ENCODE assay signal across 10 cellular contexts in genomic region chr10:127976286-127976685, GRCh38.
DNase-seq lines count a peak whose midpoint lies in the region; ATAC-seq and TF ChIP-seq lines count a peak whose summit lies in the region.
"Had no signal": no experiment of that assay in that cellular context is flagged by ENCODE, and none has a peak within 500 bp of the region (broad histone marks: within the 10 kb centered on the region; RNA-seq: fewer than 3 reads in every experiment).

No MANE protein-coding gene starts in this region.

- 27% methylated on average over 7 of the region's 7 CpGs for WGBS in smooth muscle cell (ENCODE audit: low lambda C conversion rate)

- no peaks in the 10 kb centered on the region for H3K36me3 ChIP-seq in PC-9 (ENCODE audit: low read depth)
- no peaks in the 10 kb centered on the region for H3K36me3 ChIP-seq in duodenal mucosa (ENCODE audit: control insufficient read depth in 1 of 2, insufficient read depth in 2 of 2, low read length in 2 of 2)
- H3K36me3 ChIP-seq in smooth muscle cell (ENCODE audit: low read depth) = no peaks in the 10 kb centered on the region

- H3K27ac ChIP-seq in PC-9 (peak overlapping the region; percentile 36; the same call in 1 of the 2 replicates), duodenal mucosa (ENCODE audit: low read depth, low read length) (peak overlapping the region; percentile 13), smooth muscle cell (ENCODE audit: low read depth) (peak overlapping the region; percentile 89)

- H3K9ac ChIP-seq in duodenal mucosa (ENCODE audit: low read depth in 1 of 2, low read length in 2 of 2) (no peak overlapping the region), smooth muscle cell (ENCODE audit: low read depth) (peak overlapping the region; percentile 24)

- H3K9me3 ChIP-seq in PC-9 (ENCODE audit: insufficient read depth, low read depth) (no peaks in the 10 kb centered on the region), duodenal mucosa (ENCODE audit: control insufficient read depth in 1 of 2, low read length in 2 of 2) (peaks cover 4 to 11% of the 10 kb centered on the region in 2 donors), smooth muscle cell (replicated peaks; ENCODE audit: low read depth) (no peaks in the 10 kb centered on the region)

- no peaks in the 10 kb centered on the region for H4K20me1 ChIP-seq in PC-9 (ENCODE audit: insufficient read depth)
- no peaks in the 10 kb centered on the region for H4K20me1 ChIP-seq in smooth muscle cell (ENCODE audit: low read depth)

- BruUV-seq in PC-9 (replicated peaks; lab: Mats Ljungman, UMichigan) = no TSS peak

- H3K4me2 ChIP-seq in PC-9 (peak overlapping the region; percentile 60), smooth muscle cell (peak overlapping the region; percentile 49)

- ATAC-seq in GM18517 (IDR thresholded peaks at IDR 0.05; ENCODE audit: unreplicated experiment) (no peak), GM19467 (IDR thresholded peaks at IDR 0.05; ENCODE audit: unreplicated experiment) (no peak)

- intact Hi-C loops in PC-9 (cut with micrococcal nuclease; ENCODE audit: unreplicated experiment) = loop anchor here (2.0 kb wide), 2 partner anchors 31 to 53 kb away; no protein-coding TSS in a partner anchor

- CTCF ChIA-PET in PC-9 (lab: Charles Lee) = no interaction called here

- H3K4me3 ChIP-seq in PC-9 (no peak overlapping the region), duodenal mucosa (ENCODE audit: low read depth in 1 of 2, low read length in 2 of 2) (no peak overlapping the region), smooth muscle cell (no peak overlapping the region)

- H3K9me2 ChIP-seq in PC-9 (ENCODE audit: insufficient read depth) = no peaks in the 10 kb centered on the region

- TF ChIP-seq CTCF in PC-9 (conservative IDR thresholded peaks at IDR 0.05) (no peak), smooth muscle cell (IDR thresholded peaks at IDR 0.05; ENCODE audit: borderline replicate concordance, insufficient read depth, poor library complexity, severe bottlenecking) (no peak)

- H3F3A ChIP-seq in PC-9 (ENCODE audit: insufficient read depth, low read depth) (no peaks in the 10 kb centered on the region), smooth muscle cell (ENCODE audit: low read depth) (peaks cover 10% of the 10 kb centered on the region)

- H2AFZ ChIP-seq in PC-9 (no peak overlapping the region), smooth muscle cell (ENCODE audit: low read depth) (no peak overlapping the region)

- H3K27me3 ChIP-seq in PC-9 (ENCODE audit: insufficient read depth, low read depth) (no peaks in the 10 kb centered on the region), duodenal mucosa (ENCODE audit: control insufficient read depth in 1 of 2, insufficient read depth in 2 of 2, low read length in 2 of 2) (no peaks in the 10 kb centered on the region), smooth muscle cell (ENCODE audit: low read depth) (no peaks in the 10 kb centered on the region)

- H3K79me2 ChIP-seq in PC-9 (ENCODE audit: low read depth) (no peaks in the 10 kb centered on the region), smooth muscle cell (ENCODE audit: low read depth) (peaks cover 25% of the 10 kb centered on the region)

- POLR2A ChIA-PET in PC-9 (lab: Charles Lee; ENCODE audit: unreplicated experiment) = no interaction called here

- DNase-seq in GM03348 (ENCODE audit: low spot score) (peak; percentile 28), PC-9 (no peak), smooth muscle cell (lab: John Stamatoyannopoulos, UW; ENCODE audit: unreplicated experiment) (no peak), NCI-H2196 treated with DMSO at 0.1 percent for 48 hours (lab: John Stamatoyannopoulos, UW; ENCODE audit: unreplicated experiment) (no peak)
- DNase-seq: activated naive CD4-positive, alpha-beta T cell treated with anti-CD3 and anti-CD28 coated beads, Interleukin-2, amount 50 U/mL, for 16 hours; NCI-H1092; Right ventricle myocardium superior had no signal

- H3K4me1 ChIP-seq in PC-9 (replicated peaks; ENCODE audit: insufficient read depth) (peaks cover 25% of the 10 kb centered on the region), duodenal mucosa (ENCODE audit: control insufficient read depth in 1 of 2, insufficient read depth in 2 of 2, low read length in 2 of 2) (peaks cover 22 to 30% of the 10 kb centered on the region in 2 donors), smooth muscle cell (ENCODE audit: low read depth) (peaks cover 8% of the 10 kb centered on the region)

Comparison
In these comparisons a context has a peak if more than half of its experiments do, and no peak if none do; other contexts are left out.
1. H3K27ac ChIP-seq: peak in every context shown above with its lines; median percentile 89 in smooth muscle cell; 36 in PC-9; 13 in duodenal mucosa.